In the genomic region with DNA sequence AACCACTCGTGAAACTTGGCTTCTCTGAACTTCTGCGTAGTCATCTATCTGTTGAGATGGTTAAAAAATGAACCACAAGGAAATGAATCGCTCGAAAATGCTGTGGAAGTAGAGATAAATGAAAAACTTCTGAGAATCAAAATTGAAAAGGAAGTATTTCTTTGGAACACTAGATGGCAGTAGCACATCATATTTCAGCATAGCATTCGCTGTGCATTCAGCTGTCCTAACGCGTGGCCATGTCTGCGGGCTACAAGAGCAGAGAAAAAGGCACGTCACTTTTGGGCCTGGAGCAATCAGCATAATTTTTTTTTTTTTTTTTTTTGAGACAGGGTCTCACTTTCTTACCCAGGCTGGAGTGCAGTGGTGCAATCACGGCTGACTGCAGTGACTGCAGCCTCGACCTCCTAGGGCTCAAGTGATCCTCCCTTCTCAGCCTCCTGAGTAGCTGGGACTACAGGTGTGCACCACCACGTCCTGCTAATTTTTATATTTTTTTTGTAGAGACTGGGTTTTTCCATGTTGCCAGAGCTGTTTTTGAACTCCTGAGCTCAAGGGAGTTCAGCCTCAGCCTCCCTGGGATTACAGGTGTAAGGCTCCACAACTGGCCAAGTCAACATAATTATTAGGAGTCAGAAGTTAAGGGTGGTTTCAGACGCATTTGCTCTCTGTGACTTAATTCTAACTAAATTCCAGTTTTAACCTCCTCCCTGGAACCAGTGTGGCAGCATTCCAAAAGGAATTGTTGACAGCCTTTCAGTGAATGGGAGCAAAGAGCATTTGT, we compare ENCODE assay signal across 7 cellular contexts.
DNase-seq lines count a peak whose midpoint lies in the region; ATAC-seq and TF ChIP-seq lines count a peak whose summit lies in the region.

No MANE protein-coding gene starts in this region.

- in situ Hi-C loops in T47D (cut with HindIII; ENCODE audit: low pct_unique_long_range_greater_than_20kb, low sequenced_read_pairs): no loop called here

- DNase-seq in GM06990 (ENCODE audit: extremely low read depth, insufficient read length): peak; percentile 13
- peak; percentile 63 for DNase-seq in NCI-H1417 treated with DMSO at 0.1 percent for 48 hours (lab: John Stamatoyannopoulos, UW)
- peak; percentile 25 to 64 for DNase-seq in SW 1271 (lab: John Stamatoyannopoulos, UW)
- peak; percentile 14 to 79 for DNase-seq in T47D (ENCODE audit: low read depth in 1 of 2, low spot score in 1 of 2)
- DNase-seq in iris pigment epithelial cell (ENCODE audit: low read depth): peak; percentile 70
- peak; percentile 19 to 22 for DNase-seq in stimulated activated CD4-positive, alpha-beta T cell treated with anti-CD3 and anti-CD28 coated beads, Interleukin-1b, Interleukin-23, amount 100 ng/mL, for 4 hours (ENCODE audit: low read depth in 2 of 2)

- peak; percentile 56 for TF ChIP-seq CTCF in GM06990 (IDR thresholded peaks at IDR 0.05; ENCODE audit: insufficient read depth, low read length, poor library complexity, severe bottlenecking)

- H3K36me3 ChIP-seq in GM06990 (ENCODE audit: control insufficient read depth, insufficient read depth, low read length): no peaks in the 10 kb centered on the region

- no peak overlapping the region for H3K4me3 ChIP-seq in GM06990 (replicated peaks; ENCODE audit: low read depth, low read length)

- ATAC-seq in HG02610 (IDR thresholded peaks at IDR 0.05; ENCODE audit: unreplicated experiment): peak; percentile 68

- H3K27me3 ChIP-seq in GM06990 (replicated peaks; ENCODE audit: control insufficient read depth, insufficient read depth, low read length): no peaks in the 10 kb centered on the region; the same call in none of the 2 replicates

Comparison
In these comparisons a context has a peak if more than half of its experiments do, and no peak if none do; other contexts are left out.
1. DNase-seq: peak in every context shown above with its lines; median percentile 70 in iris pigment epithelial cell; 63 in NCI-H1417 treated with DMSO at 0.1 percent for 48 hours; 46 in T47D; 44 in SW 1271; 20 in stimulated activated CD4-positive, alpha-beta T cell treated with anti-CD3 and anti-CD28 coated beads, Interleukin-1b, Interleukin-23, amount 100 ng/mL, for 4 hours; 13 in GM06990.